ENCODE assay signal across 8 cellular contexts in the genomic region with DNA sequence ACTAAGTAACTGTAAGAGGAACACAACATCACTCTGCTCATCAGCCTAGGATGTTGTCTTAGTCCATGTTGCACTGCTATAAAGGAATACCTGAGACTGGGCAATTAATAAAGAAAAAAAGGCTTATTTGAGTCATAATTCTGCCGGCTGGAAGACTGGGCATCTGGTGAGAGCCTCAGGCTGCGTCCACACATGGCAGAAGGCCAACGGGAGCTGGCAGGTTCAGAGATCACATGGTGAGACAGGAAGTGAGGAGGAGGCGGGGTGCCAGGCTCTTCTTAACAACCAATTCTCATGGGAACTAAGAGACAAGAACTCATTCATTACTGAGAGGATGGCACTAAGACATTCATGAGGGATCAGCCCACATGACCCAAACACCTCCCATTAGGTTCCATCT. TPM values are rescaled to one million over a fixed set of nuclear protein-coding genes. Genes with fewer than 3 reads are reported as not detected.
DNase-seq lines count a peak whose midpoint lies in the region; ATAC-seq and TF ChIP-seq lines count a peak whose summit lies in the region.

No MANE protein-coding gene starts in this region.

- H4K20me1 ChIP-seq in DND-41 (ENCODE audit: insufficient read depth, low read length), result no peaks in the 10 kb centered on the region

- no peak for TF ChIP-seq CTCF in DND-41 (IDR thresholded peaks at IDR 0.05; ENCODE audit: borderline replicate concordance, extremely low read depth, low read length, poor library complexity, severe bottlenecking)
- TF ChIP-seq CTCF in epithelial cell of proximal tubule (conservative IDR thresholded peaks at IDR 0.05; ENCODE audit: low read depth, low read length), result no peak

- H3K27me3 ChIP-seq in DND-41 (ENCODE audit: insufficient read depth, low read length, poor library complexity), result no peaks in the 10 kb centered on the region

- H3K79me2 ChIP-seq in DND-41 (ENCODE audit: insufficient read depth, low read length), result no peaks in the 10 kb centered on the region

- DNase-seq in DND-41 (peak; percentile 23), NCI-H460 (ENCODE audit: extremely low read depth, low read depth) (peak; percentile 22), epithelial cell of proximal tubule (ENCODE audit: low read depth) (peak; percentile 54), posterior cingulate gyrus (peak in 9 of 10 donors; percentile 24 to 89 (median 42)), OCI-M2 (lab: John Stamatoyannopoulos, UW; ENCODE audit: unreplicated experiment) (no peak)
- no peak for DNase-seq in activated CD4-positive, alpha-beta T cell treated with anti-CD3 and anti-CD28 coated beads for 48 hours

- no peak overlapping the region for H3K4me3 ChIP-seq in DND-41 (ENCODE audit: low read depth in 1 of 2, low read length in 2 of 2)
- H3K4me3 ChIP-seq in epithelial cell of proximal tubule (ENCODE audit: low read depth, low read length), result no peak overlapping the region

- H3K4me1 ChIP-seq in DND-41 (ENCODE audit: insufficient read depth, low read length), result no peaks in the 10 kb centered on the region

- ATAC-seq in DND-41 (ENCODE audit: insufficient read depth, low read depth) (no peak), HG02840 (IDR thresholded peaks at IDR 0.05; ENCODE audit: low FRiP score, unreplicated experiment) (no peak), HG03460 (IDR thresholded peaks at IDR 0.05; ENCODE audit: unreplicated experiment) (no peak)

- peaks cover 83% of the 10 kb centered on the region for H3K36me3 ChIP-seq in DND-41 (ENCODE audit: insufficient read depth, low read length)

- no peak overlapping the region for H3K4me2 ChIP-seq in DND-41 (ENCODE audit: insufficient read depth, low read length)

- intact Hi-C loops in posterior cingulate gyrus (cut with DNase I), result no loop called here

- H2AFZ ChIP-seq in DND-41 (ENCODE audit: low read depth, low read length), result no peak overlapping the region

- no peak overlapping the region for H3K9ac ChIP-seq in DND-41 (ENCODE audit: low read depth, low read length)

- no peaks in the 10 kb centered on the region for H3K9me3 ChIP-seq in DND-41 (ENCODE audit: insufficient read depth, low read length, severe bottlenecking)

- no peak overlapping the region for H3K27ac ChIP-seq in DND-41 (ENCODE audit: low read length)

RNA-seq across cellular contexts. Expression of a gene that starts 46.8 kb away (rescaled TPM):
- 9.0 and 11.0 TPM in 2 replicates for total RNA-seq in NCI-H460 (2014; rRNA removed; shearing (Covaris generic))
- 6.6 and 7.2 TPM in 2 replicates for polyA plus RNA-seq in NCI-H460 (2014; cell fraction: nucleus; rRNA removed)
- 10.7 and 13.6 TPM in 2 replicates for total RNA-seq in epithelial cell of proximal tubule

Comparison
In these comparisons a context has a peak if more than half of its experiments do, and no peak if none do; other contexts are left out.
1. DNase-seq: peak in DND-41 (single experiment), NCI-H460 (single experiment), epithelial cell of proximal tubule (single experiment) and posterior cingulate gyrus (9 of 10); none in activated CD4-positive, alpha-beta T cell treated with anti-CD3 and anti-CD28 coated beads for 48 hours (single experiment) and OCI-M2 (single experiment).